1 cellular context compared by ENCODE assay signal in the genomic region with DNA sequence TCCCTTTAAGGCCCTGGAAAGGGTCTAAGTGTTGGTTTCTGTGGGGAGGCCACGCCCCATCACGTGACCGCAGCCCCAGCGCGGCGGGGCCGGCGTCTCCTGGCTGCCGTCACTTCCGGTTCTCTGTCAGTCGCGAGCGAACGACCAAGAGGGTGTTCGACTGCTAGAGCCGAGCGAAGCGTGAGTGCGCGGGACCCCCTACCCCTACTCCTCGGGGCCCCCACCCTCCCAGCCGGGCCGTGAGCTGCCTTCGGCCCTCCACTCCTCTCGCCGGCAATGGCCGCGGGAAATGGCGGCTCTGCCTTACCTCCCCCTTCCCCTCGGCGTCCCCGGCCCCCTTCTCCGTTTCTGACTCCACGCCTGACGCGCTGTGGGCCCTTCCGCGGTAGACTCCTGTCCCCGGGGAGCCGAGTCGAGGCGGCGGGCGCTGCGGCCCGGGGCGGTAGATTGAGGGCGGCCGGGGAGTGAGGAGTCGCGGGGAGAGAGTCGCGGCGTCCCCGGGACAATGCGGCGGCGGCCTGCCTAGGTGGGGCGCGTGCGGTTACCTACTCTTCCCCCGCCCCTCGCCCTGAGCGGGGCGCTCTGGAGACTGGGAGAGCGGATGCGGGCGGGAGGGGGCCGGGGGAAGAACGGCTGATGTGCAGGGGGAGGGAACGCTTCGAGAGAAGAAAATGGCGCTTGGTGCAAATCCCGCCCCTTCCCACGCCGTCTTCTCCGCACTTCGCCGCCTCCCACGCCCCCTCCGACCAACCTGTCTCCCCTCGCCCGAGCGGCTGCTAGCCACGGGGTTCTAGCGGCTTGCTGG.
A peak's percentile ranks its signal among the peaks of the same experiment; 100 is the strongest.
TF ChIP-seq lines count a peak whose summit lies in the region.

A gene (plus strand): TSS at position 112 of the 805 bp plus-strand sequence. CDS start 2,956 bp downstream, outside the sequence.

TF ChIP-seq in WTC11, 78 proteins besides CTCF, POLR2A, EP300 and RAD21 (continued from another document):
- TF ChIP-seq, protein P1, sequence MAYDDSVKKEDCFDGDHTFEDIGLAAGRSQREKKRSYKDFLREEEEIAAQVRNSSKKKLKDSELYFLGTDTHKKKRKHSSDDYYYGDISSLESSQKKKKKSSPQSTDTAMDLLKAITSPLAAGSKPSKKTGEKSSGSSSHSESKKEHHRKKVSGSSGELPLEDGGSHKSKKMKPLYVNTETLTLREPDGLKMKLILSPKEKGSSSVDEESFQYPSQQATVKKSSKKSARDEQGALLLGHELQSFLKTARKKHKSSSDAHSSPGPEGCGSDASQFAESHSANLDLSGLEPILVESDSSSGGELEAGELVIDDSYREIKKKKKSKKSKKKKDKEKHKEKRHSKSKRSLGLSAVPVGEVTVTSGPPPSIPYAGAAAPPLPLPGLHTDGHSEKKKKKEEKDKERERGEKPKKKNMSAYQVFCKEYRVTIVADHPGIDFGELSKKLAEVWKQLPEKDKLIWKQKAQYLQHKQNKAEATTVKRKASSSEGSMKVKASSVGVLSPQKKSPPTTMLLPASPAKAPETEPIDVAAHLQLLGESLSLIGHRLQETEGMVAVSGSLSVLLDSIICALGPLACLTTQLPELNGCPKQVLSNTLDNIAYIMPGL (CRISPR knock-in tag; IDR thresholded peaks at IDR 0.05) = peak; percentile 74
- TF ChIP-seq GABPB1 (CRISPR knock-in tag; IDR thresholded peaks at IDR 0.05) = peak; percentile 55
- no peak for TF ChIP-seq ELF4 (CRISPR knock-in tag; IDR thresholded peaks at IDR 0.05; ENCODE audit: low read depth)
- no peak for TF ChIP-seq ZBTB21 (CRISPR knock-in tag; IDR thresholded peaks at IDR 0.05; ENCODE audit: borderline replicate concordance)
- TF ChIP-seq, protein P2, sequence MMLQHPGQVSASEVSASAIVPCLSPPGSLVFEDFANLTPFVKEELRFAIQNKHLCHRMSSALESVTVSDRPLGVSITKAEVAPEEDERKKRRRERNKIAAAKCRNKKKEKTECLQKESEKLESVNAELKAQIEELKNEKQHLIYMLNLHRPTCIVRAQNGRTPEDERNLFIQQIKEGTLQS (CRISPR knock-in tag; conservative IDR thresholded peaks at IDR 0.05) = no peak
